12 cellular contexts compared by ENCODE assay signal in the genomic region with DNA sequence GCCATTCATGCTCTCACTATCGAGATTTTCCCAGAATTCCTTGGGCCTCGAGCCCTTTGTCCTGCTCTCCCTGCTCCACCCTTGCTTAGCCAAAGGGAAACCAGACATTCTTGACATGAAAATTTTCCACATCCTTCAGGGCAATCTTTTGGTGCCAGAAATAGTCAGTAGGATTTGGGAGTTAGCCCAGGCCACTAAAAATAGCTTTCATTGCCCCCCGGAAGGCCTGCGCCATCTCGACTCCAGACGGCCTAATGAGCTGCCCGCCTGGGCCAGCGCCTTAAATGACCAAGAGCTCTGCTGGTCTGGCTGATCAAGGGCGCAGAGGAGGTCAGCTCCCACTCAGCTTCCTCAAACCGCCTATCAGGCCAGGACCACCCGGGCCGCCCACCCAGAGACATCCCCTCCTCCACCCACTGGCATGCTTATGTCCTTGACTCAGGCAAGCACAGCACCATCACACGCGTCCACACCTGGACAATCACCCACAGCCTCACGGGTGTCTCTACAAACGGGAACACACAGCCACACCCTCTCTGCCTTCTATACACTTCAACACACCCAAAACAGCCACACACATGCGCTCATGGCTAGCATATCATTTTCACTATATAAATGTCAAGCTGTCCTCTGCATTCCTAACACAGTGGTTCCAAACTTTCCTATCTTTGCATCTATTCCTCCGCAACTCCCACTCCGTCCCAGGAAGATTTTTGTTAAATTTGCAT. TPM values are rescaled to one million over a fixed set of nuclear protein-coding genes. Genes with fewer than 3 reads are reported as not detected.
DNase-seq lines count a peak whose midpoint lies in the region; ATAC-seq and TF ChIP-seq lines count a peak whose summit lies in the region.
"Had no signal": no experiment of that assay in that cellular context is flagged by ENCODE, and none has a peak within 500 bp of the region (broad histone marks: within the 10 kb centered on the region; RNA-seq: fewer than 3 reads in every experiment).

No MANE protein-coding gene starts in this region.

- H3K27ac ChIP-seq in right cardiac atrium (ENCODE audit: low read length) (peak overlapping the region; percentile 88), parathyroid adenoma (peak overlapping the region; percentile 48)

- H3K4me1 ChIP-seq in right cardiac atrium (ENCODE audit: control insufficient read depth, insufficient read depth, low read length) = peaks cover 12% of the 10 kb centered on the region
- H3K4me1 ChIP-seq in parathyroid adenoma = no peaks in the 10 kb centered on the region

- peak; percentile 46 to 66 for ATAC-seq in right cardiac atrium
- ATAC-seq in HG03432 (IDR thresholded peaks at IDR 0.05; ENCODE audit: unreplicated experiment) = no peak
- ATAC-seq: activated CD4-positive, alpha-beta T cell treated with anti-CD3 and anti-CD28 coated beads for 36 hours; stimulated activated memory B cell treated with anti-CD40 and anti-IgM and Interleukin-4, amounts not matched to agents 10 μg/mL and 1 μg/mL and 100 μg/mL, for 72 hours had no signal

- no peaks in the 10 kb centered on the region for H3K36me3 ChIP-seq in parathyroid adenoma (ENCODE audit: control insufficient read depth, insufficient read depth, low read length)

- no peak overlapping the region for H3K4me2 ChIP-seq in parathyroid adenoma (ENCODE audit: low read length)

- H3K27me3 ChIP-seq in right cardiac atrium (ENCODE audit: control insufficient read depth, insufficient read depth) (no peaks in the 10 kb centered on the region), parathyroid adenoma (ENCODE audit: control insufficient read depth, insufficient read depth, low read length) (no peaks in the 10 kb centered on the region)

- TF ChIP-seq CTCF in parathyroid adenoma (IDR thresholded peaks at IDR 0.05) (no peak), GM10266 (IDR thresholded peaks at IDR 0.05; ENCODE audit: control insufficient read depth, insufficient read depth, low read depth, missing control alignments) (no peak)

- H3K9me3 ChIP-seq in right cardiac atrium (ENCODE audit: control insufficient read depth, low read length) (no peaks in the 10 kb centered on the region), parathyroid adenoma (ENCODE audit: control insufficient read depth, low read length) (no peaks in the 10 kb centered on the region)

- no peak overlapping the region for H3K9ac ChIP-seq in parathyroid adenoma

- no peaks in the 10 kb centered on the region for H3K79me2 ChIP-seq in parathyroid adenoma

- H2AFZ ChIP-seq in parathyroid adenoma = no peak overlapping the region

- intact Hi-C loops in right cardiac atrium (cut with DNase I) = no loop called here

- H3K4me3 ChIP-seq in right cardiac atrium (ENCODE audit: low read length) = no peak overlapping the region
- H3K4me3 ChIP-seq in parathyroid adenoma (ENCODE audit: low read depth, low read length) = no peak overlapping the region

- WGBS in right cardiac atrium = 34% methylated on average over 19 of the region's 19 CpGs

- DNase-seq in AG20443 (ENCODE audit: low spot score) = peak; percentile 29
- peak; percentile 71 for DNase-seq in cerebellar cortex (ENCODE audit: low spot score)
- peak; percentile 62 to 83 (median 68) for DNase-seq in right cardiac atrium
- no peak for DNase-seq in NCI-H446 treated with DMSO at 0.1 percent for 48 hours (lab: John Stamatoyannopoulos, UW)
- DNase-seq in HCEC 1CT = no peak
- no peak for DNase-seq in GM10266 (ENCODE audit: extremely low spot score)
- DNase-seq: activated CD4-positive, alpha-beta T cell treated with anti-CD3 and anti-CD28 coated beads for 36 hours; NCI-H1092 treated with DMSO at 0.1 percent for 48 hours; NCI-H82 had no signal

RNA-seq across cellular contexts. Expression of a gene that starts 20.9 kb away (rescaled TPM):
- total RNA-seq in right cardiac atrium = 100 to 1,000 TPM in 2 of 4 donors, 10 to 100 TPM in 2; 81.3 to 247 (median 105) TPM
- 78.7 TPM for polyA plus RNA-seq in right cardiac atrium

Comparison
In these comparisons a context has a peak if more than half of its experiments do, and no peak if none do; other contexts are left out.
1. DNase-seq: peak in AG20443 (single experiment), cerebellar cortex (single experiment) and right cardiac atrium (3 of 3); none in NCI-H446 treated with DMSO at 0.1 percent for 48 hours (single experiment), HCEC 1CT (single experiment) and GM10266 (single experiment).